34 cellular contexts compared by ENCODE assay signal in the genomic region with DNA sequence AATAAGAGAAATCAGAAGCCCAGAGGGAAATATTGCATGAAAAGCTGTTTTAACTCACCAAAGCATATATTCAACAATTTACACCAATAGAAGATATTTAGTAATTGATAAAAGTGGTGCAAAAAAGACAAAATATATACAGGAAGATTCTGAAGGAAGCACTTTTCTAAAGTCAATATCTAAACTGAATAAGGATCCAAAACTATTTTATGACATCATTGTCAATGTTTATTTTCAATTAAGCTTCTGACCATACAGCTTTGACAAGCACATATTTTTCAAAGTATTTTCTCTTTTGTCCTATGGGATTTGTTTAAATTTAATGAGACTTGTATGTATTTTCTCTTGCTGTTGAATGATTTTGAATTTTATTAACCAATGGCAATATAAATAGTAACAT.
"Had no signal": no experiment of that assay in that cellular context is flagged by ENCODE, and none has a peak within 500 bp of the region (broad histone marks: within the 10 kb centered on the region; RNA-seq: fewer than 3 reads in every experiment).

No MANE protein-coding gene starts in this region.

- ATAC-seq: activated naive CD4-positive, alpha-beta T cell treated with anti-CD3 and anti-CD28 coated beads, Interleukin-2, amount 50 U/mL, for 72 hours; activated naive CD8-positive, alpha-beta T cell treated with anti-CD3 and anti-CD28 coated beads, Interleukin-2, amount 50 U/mL, for 24 hours; activated T-cell treated with anti-CD3 and anti-CD28 coated beads, Interleukin-2, amount 50 U/mL, for 4 hours; activated T-cell treated with anti-CD3 and anti-CD28 coated beads, Interleukin-2, amount 50 U/mL, for 72 hours; activated T-helper 17 cell treated with anti-CD3 and anti-CD28 coated beads, Interleukin-2, amount 50 U/mL, for 72 hours; body of pancreas had no signal

- FAIRE-seq: astrocyte, bronchial epithelial cell had no signal

- H3K4me1 ChIP-seq: adrenal gland, ascending aorta, body of pancreas, breast epithelium had no signal

- H3K9me3 ChIP-seq: adrenal gland, ascending aorta, body of pancreas, breast epithelium had no signal

- H3K27me3 ChIP-seq: adrenal gland, ascending aorta, body of pancreas, brain microvascular endothelial cell, breast epithelium, cardiac muscle cell had no signal

- H3K4me3 ChIP-seq: adrenal gland, ascending aorta, body of pancreas, breast epithelium, cardiac muscle cell had no signal

- H3K36me3 ChIP-seq: adrenal gland, ascending aorta, brain microvascular endothelial cell, breast epithelium, cardiac muscle cell had no signal

- H3K27ac ChIP-seq: adrenal gland, ascending aorta, body of pancreas, brain microvascular endothelial cell, breast epithelium, cardiac muscle cell had no signal

- DNase-seq: activated effector memory CD4-positive, alpha-beta T cell treated with anti-CD3 and anti-CD28 coated beads, Interleukin-2, amount 50 U/mL, for 16 hours; activated effector memory CD4-positive, alpha-beta T cell treated with Interleukin-2 at 50 U/mL for 16 hours; activated gamma-delta T cell; activated gamma-delta T cell treated with Interleukin-2 at 50 U/mL for 16 hours; activated naive CD4-positive, alpha-beta T cell; activated naive CD4-positive, alpha-beta T cell treated with anti-CD3 and anti-CD28 coated beads for 36 hours; activated naive CD4-positive, alpha-beta T cell treated with anti-CD3 and anti-CD28 coated beads, Interleukin-2, amount 10 ng/mL, durations not matched to agents 7 days and 5 days; activated naive CD4-positive, alpha-beta T cell treated with anti-CD3 and anti-CD28 coated beads, Interleukin-2, amount 50 U/mL, for 16 hours; activated naive CD4-positive, alpha-beta T cell treated with Interleukin-2 at 50 U/mL for 16 hours; activated naive CD8-positive, alpha-beta T cell treated with anti-CD3 and anti-CD28 coated beads for 36 hours; activated naive CD8-positive, alpha-beta T cell treated with anti-CD3 and anti-CD28 coated beads, Interleukin-2, amount 10 ng/mL, durations not matched to agents 7 days and 5 days; activated naive CD8-positive, alpha-beta T cell treated with anti-CD3 and anti-CD28 coated beads, Interleukin-2, amount 50 U/mL, for 24 hours; activated T-cell treated with anti-CD3 and anti-CD28 coated beads, Interleukin-2, amount 50 U/mL, for 1 hour; activated T-cell treated with anti-CD3 and anti-CD28 coated beads, Interleukin-2, amount 50 U/mL, for 24 hours; activated T-cell treated with anti-CD3 and anti-CD28 coated beads, Interleukin-2, amount 50 U/mL, for 4 hours; activated T-cell treated with anti-CD3 and anti-CD28 coated beads, Interleukin-2, amount 50 U/mL, for 48 hours; activated T-cell treated with anti-CD3 and anti-CD28 coated beads, Interleukin-2, amount 50 U/mL, for 72 hours; adrenal gland; amniotic stem cell; amygdala; anterior cingulate cortex; aorta; body of pancreas; brain microvascular endothelial cell; caudate nucleus; central memory CD4-positive, alpha-beta T cell; cerebellar nuclear complex had no signal
